In genomic region chr22:25176175-25176574, GRCh38 we compare ENCODE assay signal across 20 cellular contexts. TPM values are rescaled to one million over a fixed set of nuclear protein-coding genes. Genes with fewer than 3 reads are reported as not detected.
"Had no signal": no experiment of that assay in that cellular context is flagged by ENCODE, and none has a peak within 500 bp of the region (broad histone marks: within the 10 kb centered on the region; RNA-seq: fewer than 3 reads in every experiment).

No MANE protein-coding gene starts in this region.

- H3K4me2 ChIP-seq: hepatocyte had no signal

- H3K27ac ChIP-seq: hepatocyte, left lung, pancreas, tibial nerve, vagina had no signal

- H3K9me3 ChIP-seq: ascending aorta, mucosa of descending colon, pancreas, vagina had no signal

- H2AFZ ChIP-seq: hepatocyte had no signal

- H3K4me3 ChIP-seq: ascending aorta, hepatocyte, left lung, mucosa of descending colon, pancreas, tibial nerve, vagina had no signal

- H3K4me1 ChIP-seq: ascending aorta, left lung, pancreas, tibial nerve, vagina had no signal

- H3K27me3 ChIP-seq: ascending aorta, hepatocyte, left lung, pancreas, tibial nerve, vagina had no signal

- ATAC-seq: activated naive CD8-positive, alpha-beta T cell treated with anti-CD3 and anti-CD28 coated beads, Interleukin-2, amount 50 U/mL, for 24 hours; activated T-helper 17 cell treated with anti-CD3 and anti-CD28 coated beads, Interleukin-2, amount 50 U/mL, for 72 hours; left lung; mucosa of descending colon; naive thymus-derived CD4-positive, alpha-beta T cell; pancreas; stimulated activated naive B cell treated with anti-CD40 and anti-IgM and Interleukin-4, amounts not matched to agents 10 μg/mL and 1 μg/mL and 100 μg/mL, for 72 hours had no signal

- DNase-seq: activated CD4-positive, alpha-beta T cell treated with anti-CD3 and anti-CD28 coated beads, Interleukin-2, amount 10 ng/mL, durations not matched to agents 7 days and 5 days; activated CD4-positive, CD25-positive, alpha-beta regulatory T cell; activated naive CD4-positive, alpha-beta T cell treated with anti-CD3 and anti-CD28 coated beads for 36 hours; activated naive CD8-positive, alpha-beta T cell treated with anti-CD3 and anti-CD28 coated beads, Interleukin-2, amount 50 U/mL, for 24 hours; caudate nucleus; islet precursor cell; left lung; mucosa of descending colon; naive thymus-derived CD4-positive, alpha-beta T cell; pancreas; retina; stimulated activated naive B cell treated with anti-CD40 and anti-IgM and Interleukin-4, amounts not matched to agents 10 μg/mL and 1 μg/mL and 100 μg/mL, for 72 hours had no signal

- H3K79me2 ChIP-seq: hepatocyte had no signal

RNA-seq across cellular contexts. Expression of gene CRYBB3, which starts 23.5 kb away (rescaled TPM):
- total RNA-seq: activated naive CD4-positive, alpha-beta T cell treated with anti-CD3 and anti-CD28 coated beads for 36 hours; activated T-helper 17 cell treated with anti-CD3 and anti-CD28 coated beads, Interleukin-2, amount 50 U/mL, for 72 hours; ascending aorta; hepatocyte; naive thymus-derived CD4-positive, alpha-beta T cell; subcutaneous adipose tissue; tibial nerve; vagina had no signal
- polyA plus RNA-seq: hepatocyte; naive thymus-derived CD4-positive, alpha-beta T cell had no signal

RNA-seq across cellular contexts. Expression of gene CRYBB2, which starts 43.3 kb away (rescaled TPM):
- total RNA-seq: activated CD8-positive, alpha-beta memory T cell treated with anti-CD3 and anti-CD28 coated beads for 36 hours; activated naive CD4-positive, alpha-beta T cell treated with anti-CD3 and anti-CD28 coated beads for 36 hours; ascending aorta; left lung; naive thymus-derived CD4-positive, alpha-beta T cell; subcutaneous adipose tissue; T-helper 2 cell treated with Interferon-gamma antibody and Interleukin-4, amounts not matched to agents 100 ng/mL and 5 ng/mL, for 36 hours; tibial nerve; vagina had no signal
- polyA plus RNA-seq: hepatocyte; naive thymus-derived CD4-positive, alpha-beta T cell had no signal
